ENCODE assay signal across 22 cellular contexts in the genomic region with DNA sequence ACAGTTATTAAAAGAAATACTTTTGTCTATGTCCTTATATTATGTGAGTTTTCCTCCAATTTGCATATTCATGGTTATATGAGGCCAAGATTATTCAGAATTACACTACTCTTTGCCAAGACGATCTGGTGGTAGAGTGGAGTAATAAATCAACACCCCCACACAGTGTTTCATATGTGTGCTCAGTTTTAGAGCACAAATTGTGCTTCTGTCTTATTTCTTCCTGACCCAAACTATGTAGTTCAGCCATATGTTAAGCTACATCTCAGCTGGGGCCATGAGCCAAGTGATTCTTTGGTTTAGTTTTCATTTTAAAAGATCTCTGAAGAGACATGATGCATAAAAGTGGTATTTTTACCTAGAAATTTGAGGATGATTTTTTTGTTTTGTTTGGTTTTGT. TPM values are rescaled to one million over a fixed set of nuclear protein-coding genes. Genes with fewer than 3 reads are reported as not detected.
DNase-seq lines count a peak whose midpoint lies in the region; ATAC-seq, FAIRE-seq and TF ChIP-seq lines count a peak whose summit lies in the region.
"Had no signal": no experiment of that assay in that cellular context is flagged by ENCODE, and none has a peak within 500 bp of the region (broad histone marks: within the 10 kb centered on the region; RNA-seq: fewer than 3 reads in every experiment).

No MANE protein-coding gene starts in this region.

- H3K36me3 Mint-ChIP-seq in nephron (ENCODE audit: low read depth): peaks cover 9% of the 10 kb centered on the region

- CTCF ChIA-PET in K562 (lab: Yijun Ruan, JAX; ENCODE audit: low intra/inter-chr PET ratio): no interaction called here

- no peak for TF ChIP-seq RAD21 in K562 (CRISPR knock-in tag; conservative IDR thresholded peaks at IDR 0.05 in 1 of 2, IDR thresholded peaks at IDR 0.05 in 1 of 2)

- H3K9ac ChIP-seq in K562 (ENCODE audit: insufficient read depth in 1 of 2, low read depth in 2 of 2, low read length in 2 of 2): no peak overlapping the region

- H3K36me3 ChIP-seq in K562 (ENCODE audit: control insufficient read depth, insufficient read depth, low read length): peaks cover 23% of the 10 kb centered on the region; the same call in 2 of the 3 replicates
- peaks cover 3% of the 10 kb centered on the region for H3K36me3 ChIP-seq in effector memory CD4-positive, alpha-beta T cell (ENCODE audit: control insufficient read depth, insufficient read depth, low read length)

- H3K27ac Mint-ChIP-seq in nephron: peak overlapping the region; percentile 8 to 59 (median 32)
- H3K27ac Mint-ChIP-seq: CD4-positive, CD25-positive, alpha-beta regulatory T cell had no signal

- in situ Hi-C loops in K562 (cut with MboI): no loop called here

- H3K9me3 Mint-ChIP-seq in nephron: no peaks in the 10 kb centered on the region
- H3K9me3 Mint-ChIP-seq: CD4-positive, CD25-positive, alpha-beta regulatory T cell had no signal

- WGBS in K562 (ENCODE audit: insufficient coverage, low coverage, missing lambda C conversion rate): 27% methylated on average over 1 of the region's 1 CpG

- no peaks in the 10 kb centered on the region for H3K27me3 Mint-ChIP-seq in nephron (ENCODE audit: low read depth)
- H3K27me3 Mint-ChIP-seq: CD4-positive, CD25-positive, alpha-beta regulatory T cell had no signal

- no peak overlapping the region for H2AFZ ChIP-seq in K562 (ENCODE audit: low read depth, low read length)

- FAIRE-seq in GM12891 (lab: Jason Lieb, UNC): peak; percentile 5
- FAIRE-seq in K562 (lab: Jason Lieb, UNC): no peak
- FAIRE-seq: GM12878, H54 had no signal

- no TSS peak for BruUV-seq in K562 (replicated peaks; lab: Mats Ljungman, UMichigan)

- DNase-seq in Ammon's horn (ENCODE audit: low spot score): peak; percentile 34
- DNase-seq in GM12891 (ENCODE audit: insufficient read length, low spot score): no peak
- no peak for DNase-seq in K562 (ENCODE audit: extremely low read depth in 1 of 4, low spot score in 3 of 4)
- no peak for DNase-seq in NCI-H1105 treated with DMSO at 0.1 percent for 48 hours (lab: John Stamatoyannopoulos, UW)
- DNase-seq in effector memory CD4-positive, alpha-beta T cell: no peak
- no peak for DNase-seq in AG08395 (ENCODE audit: low spot score)
- DNase-seq: BE2C; Caco-2; CD4-positive, CD25-positive, alpha-beta regulatory T cell; GF-D8; NCI-H1417 treated with DMSO at 0.1 percent for 48 hours; NCI-H187 treated with DMSO at 0.1 percent for 48 hours; NCI-H345; NCI-H524 treated with DMSO at 0.1 percent for 48 hours; PC-3; RPMI8226; SIG-M5 had no signal

- H3K9me1 ChIP-seq in K562 (ENCODE audit: control insufficient read depth, insufficient read depth, low read length): no peaks in the 10 kb centered on the region

- H3K4me1 Mint-ChIP-seq in nephron: peaks cover 6% of the 10 kb centered on the region
- H3K4me1 Mint-ChIP-seq: CD4-positive, CD25-positive, alpha-beta regulatory T cell had no signal

- H3K4me1 ChIP-seq in K562 (replicated peaks in 1 of 2; ENCODE audit: control insufficient read depth in 2 of 2, insufficient read depth in 2 of 2, low read length in 2 of 2): no peaks in the 10 kb centered on the region
- no peaks in the 10 kb centered on the region for H3K4me1 ChIP-seq in effector memory CD4-positive, alpha-beta T cell (ENCODE audit: control insufficient read depth, insufficient read depth, low read length, poor library complexity, severe bottlenecking)
- H3K4me1 ChIP-seq: BE2C, Caco-2 had no signal

- no peaks in the 10 kb centered on the region for H3K27me3 ChIP-seq in K562 (ENCODE audit: control insufficient read depth in 2 of 2, insufficient read depth in 2 of 2, low read length in 2 of 2)
- no peaks in the 10 kb centered on the region for H3K27me3 ChIP-seq in effector memory CD4-positive, alpha-beta T cell (replicated peaks; ENCODE audit: control insufficient read depth, insufficient read depth, low read length, poor library complexity, severe bottlenecking)
- H3K27me3 ChIP-seq: BE2C had no signal

- no peak for ATAC-seq in K562
- ATAC-seq: GM12878, PC-3, SK-N-SH treated with all-trans-retinoic acid at 6 μM for 48 hours had no signal

- TF ChIP-seq POLR2A in GM12891 (IDR thresholded peaks at IDR 0.05; ENCODE audit: low read depth, low read length): no peak
- TF ChIP-seq POLR2A in K562 (conservative IDR thresholded peaks at IDR 0.05): no peak

- TF ChIP-seq CTCF in K562 (IDR thresholded peaks at IDR 0.05 in 2 of 3, conservative IDR thresholded peaks at IDR 0.05 in 1 of 3; ENCODE audit: insufficient read depth in 2 of 3, low read depth in 1 of 3, low read length in 3 of 3): no peak
- no peak for TF ChIP-seq CTCF in nephron (IDR thresholded peaks at IDR 0.05; ENCODE audit: unreplicated experiment in 3 of 3)

- H3K4me3 ChIP-seq in K562: no peak overlapping the region
- no peak overlapping the region for H3K4me3 ChIP-seq in effector memory CD4-positive, alpha-beta T cell (ENCODE audit: insufficient read depth, low read depth, low read length, poor library complexity, severe bottlenecking)
- H3K4me3 ChIP-seq: GM12878 had no signal

- TF ChIP-seq EP300 in K562 (IDR thresholded peaks at IDR 0.05; ENCODE audit: low read length): no peak

- no peaks in the 10 kb centered on the region for H3K79me2 ChIP-seq in K562 (ENCODE audit: control insufficient read depth, insufficient read depth, low read length)

- no peak overlapping the region for H3K27ac ChIP-seq in K562 (ENCODE audit: extremely low read depth, low read depth, low read length)
- H3K27ac ChIP-seq in effector memory CD4-positive, alpha-beta T cell (ENCODE audit: insufficient read depth, low read length, poor library complexity, severe bottlenecking): no peak overlapping the region

- H3K9me3 ChIP-seq in K562 (replicated peaks; ENCODE audit: control insufficient read depth, insufficient read depth, low read depth, low read length): no peaks in the 10 kb centered on the region
- no peaks in the 10 kb centered on the region for H3K9me3 ChIP-seq in effector memory CD4-positive, alpha-beta T cell (ENCODE audit: control insufficient read depth, low read length)
- H3K9me3 ChIP-seq: BE2C, Caco-2 had no signal

- no peak overlapping the region for H3K4me2 ChIP-seq in K562 (ENCODE audit: insufficient read depth, low read length)

- POLR2A ChIA-PET in K562 (lab: Yijun Ruan, JAX): no interaction called here

- no peaks in the 10 kb centered on the region for H4K20me1 ChIP-seq in K562 (replicated peaks; ENCODE audit: control insufficient read depth, insufficient read depth, low read length)

- intact Hi-C loops in K562 (cut with micrococcal nuclease): no loop called here

- H3K4me3 Mint-ChIP-seq in nephron: no peak overlapping the region
- H3K4me3 Mint-ChIP-seq: CD4-positive, CD25-positive, alpha-beta regulatory T cell had no signal

RNA-seq across cellular contexts. Expression of a gene that starts 26.8 kb away (rescaled TPM):
- 0.06 TPM for polyA plus RNA-seq in GM12891 (2012; ENCODE audit: low read depth, missing spikeins)
- total RNA-seq in K562 (2011; cell fraction: chromatin; rRNA removed; ENCODE audit: low replicate concordance): 0.21 and 0.97 TPM in 2 replicates
- total RNA-seq in K562 (2011; cell fraction: nucleolus; rRNA removed): 0.33 and 0.39 TPM in 2 replicates
- total RNA-seq in K562 (2011; cell fraction: nucleoplasm; rRNA removed): 0.44 and 0.76 TPM in 2 replicates
- total RNA-seq in K562 (2014; rRNA removed) (4.7 and 5.3 TPM in 2 replicates), K562 (2014; rRNA removed; fragmentation: Illumina TruSeq; extraction: Trizol) (5.2 and 5.6 TPM in 2 replicates), K562 (2015; rRNA removed; fragmentation: Illumina TruSeq; extraction: Trizol) (4.1 and 5.2 TPM in 2 replicates), K562 (2021) (5.7 and 5.9 TPM in 2 replicates)
- polyA plus RNA-seq in K562 (2011; rRNA removed) (1.7 and 3.6 TPM in 2 replicates), K562 (2014; fragmentation: Illumina TruSeq; extraction: Trizol) (4.8 and 5.7 TPM in 2 replicates), K562 (2014; fragmentation: Nextera tagmentation; extraction: Ambion mirVana) (1 to 10 TPM; 1.0 to 1.8 TPM), K562 (2014; rRNA removed) (2.8 and 3.2 TPM in 2 replicates)
- polyA plus RNA-seq in K562 (2011; cell fraction: cytosol; rRNA removed): 0.40 and 2.5 TPM in 2 replicates
- polyA plus RNA-seq in K562 (2011; cell fraction: nucleus; rRNA removed): 0.63 and 2.2 TPM in 2 replicates
- 3.5 and 8.1 TPM in 2 replicates for polyA plus RNA-seq in K562 (2012)
- polyA minus RNA-seq in K562 (2011; rRNA and poly(A)+ RNA removed): 3.2 and 9.3 TPM in 2 replicates
- polyA minus RNA-seq in K562 (2011; cell fraction: cytosol; rRNA and poly(A)+ RNA removed): 1.6 and 3.1 TPM in 2 replicates
- polyA minus RNA-seq in K562 (2011; cell fraction: nucleus; rRNA and poly(A)+ RNA removed): 0.40 and 1.8 TPM in 2 replicates
- total RNA-seq: CD4-positive, CD25-positive, alpha-beta regulatory T cell; PC-3 had no signal
- polyA plus RNA-seq: CD4-positive, CD25-positive, alpha-beta regulatory T cell had no signal

RNA-seq across cellular contexts. Expression of a gene that starts 36.4 kb away (rescaled TPM):
- 72.4 TPM for polyA plus RNA-seq in GM12891 (2012; ENCODE audit: low read depth, missing spikeins)
- 78.3 and 96.4 TPM in 2 replicates for total RNA-seq in K562 (2011; cell fraction: chromatin; rRNA removed; ENCODE audit: low replicate concordance)
- total RNA-seq in K562 (2011; cell fraction: nucleolus; rRNA removed): 44.3 and 51.4 TPM in 2 replicates
- total RNA-seq in K562 (2011; cell fraction: nucleoplasm; rRNA removed): 69.1 and 82.0 TPM in 2 replicates
- total RNA-seq in K562 (2014; rRNA removed) (66.4 and 103 TPM in 2 replicates), K562 (2014; rRNA removed; fragmentation: Illumina TruSeq; extraction: Trizol) (126 and 145 TPM in 2 replicates), K562 (2015; rRNA removed; fragmentation: Illumina TruSeq; extraction: Trizol) (96.1 and 106 TPM in 2 replicates), K562 (2021) (93.9 and 96.9 TPM in 2 replicates)
- polyA plus RNA-seq in K562 (2011; rRNA removed) (107 and 137 TPM in 2 replicates), K562 (2014; fragmentation: Illumina TruSeq; extraction: Trizol) (113 and 135 TPM in 2 replicates), K562 (2014; fragmentation: Nextera tagmentation; extraction: Ambion mirVana) (100 to 1,000 TPM; 341 TPM), K562 (2014; rRNA removed) (148 and 161 TPM in 2 replicates)
- polyA plus RNA-seq in K562 (2011; cell fraction: cytosol; rRNA removed): 31.3 and 56.4 TPM in 2 replicates
- 29.6 and 40.6 TPM in 2 replicates for polyA plus RNA-seq in K562 (2011; cell fraction: nucleus; rRNA removed)
- polyA plus RNA-seq in K562 (2012): 89.2 and 109 TPM in 2 replicates
- 107 and 123 TPM in 2 replicates for polyA minus RNA-seq in K562 (2011; rRNA and poly(A)+ RNA removed)
- polyA minus RNA-seq in K562 (2011; cell fraction: cytosol; rRNA and poly(A)+ RNA removed): 22.2 and 30.0 TPM in 2 replicates
- polyA minus RNA-seq in K562 (2011; cell fraction: nucleus; rRNA and poly(A)+ RNA removed): 33.3 and 62.1 TPM in 2 replicates

RNA-seq across cellular contexts. Expression of a gene that starts 37.0 kb away (rescaled TPM):
- polyA plus RNA-seq in GM12891 (2012; ENCODE audit: low read depth, missing spikeins): 1.6 TPM
- total RNA-seq in K562 (2011; cell fraction: chromatin; rRNA removed; ENCODE audit: low replicate concordance): 0.25 and 0.42 TPM in 2 replicates
- 0.13 and 0.17 TPM in 2 replicates for total RNA-seq in K562 (2011; cell fraction: nucleolus; rRNA removed)
- total RNA-seq in K562 (2011; cell fraction: nucleoplasm; rRNA removed): 0.15 and 0.29 TPM in 2 replicates
- 0.04 and 0.05 TPM in 2 replicates for total RNA-seq in K562 (2014; rRNA removed)
- 0.06 and 0.11 TPM in 2 replicates for total RNA-seq in K562 (2014; rRNA removed; fragmentation: Illumina TruSeq; extraction: Trizol)
- total RNA-seq in K562 (2015; rRNA removed; fragmentation: Illumina TruSeq; extraction: Trizol): 0.04 TPM in 1 of 2 replicates, not detected in the other
- 0.09 and 0.18 TPM in 2 replicates for total RNA-seq in K562 (2021)
- polyA plus RNA-seq in K562 (2011; rRNA removed): 0.06 and 0.27 TPM in 2 replicates
- 0.06 and 0.40 TPM in 2 replicates for polyA plus RNA-seq in K562 (2011; cell fraction: cytosol; rRNA removed)
- 0.34 and 0.56 TPM in 2 replicates for polyA plus RNA-seq in K562 (2011; cell fraction: nucleus; rRNA removed)
- polyA plus RNA-seq in K562 (2012): 0.10 and 0.12 TPM in 2 replicates
- polyA plus RNA-seq in K562 (2014; fragmentation: Illumina TruSeq; extraction: Trizol): 0.06 and 0.12 TPM in 2 replicates
- polyA plus RNA-seq in K562 (2014; fragmentation: Nextera tagmentation; extraction: Ambion mirVana): under 1 TPM; 0.10 to 0.11 TPM
- polyA plus RNA-seq in K562 (2014; rRNA removed): 0.05 TPM in 2 replicates
- polyA minus RNA-seq in K562 (2011; rRNA and poly(A)+ RNA removed): 0.07 and 0.24 TPM in 2 replicates
- polyA minus RNA-seq in K562 (2011; cell fraction: cytosol; rRNA and poly(A)+ RNA removed): not detected in 2 replicates
- under 0.01 and 0.22 TPM in 2 replicates for polyA minus RNA-seq in K562 (2011; cell fraction: nucleus; rRNA and poly(A)+ RNA removed)
- total RNA-seq: M059J had no signal
